ENCODE assay signal across 33 cellular contexts in genomic region chr2:203404996-203405395, GRCh38.
DNase-seq lines count a peak whose midpoint lies in the region; ATAC-seq, FAIRE-seq and TF ChIP-seq lines count a peak whose summit lies in the region.
"Had no signal": no experiment of that assay in that cellular context is flagged by ENCODE, and none has a peak within 500 bp of the region (broad histone marks: within the 10 kb centered on the region; RNA-seq: fewer than 3 reads in every experiment).

No MANE protein-coding gene starts in this region.

- no peak overlapping the region for H3K23ac ChIP-seq in IMR-90 (ENCODE audit: low read depth, low read length)

- H2BK20ac ChIP-seq in IMR-90 (ENCODE audit: low read depth, low read length): no peak overlapping the region

- H3K27me3 ChIP-seq in AG04450 (ENCODE audit: control insufficient read depth, insufficient read depth, low read length) (no peaks in the 10 kb centered on the region), IMR-90 (ENCODE audit: control insufficient read depth, insufficient read depth, low read length) (no peaks in the 10 kb centered on the region)
- H3K27me3 ChIP-seq: BLaER1 treated with 17β-estradiol and CSF1 and Interleukin-3, amounts not matched to agents 10 nM and 100 nM; sigmoid colon; stomach had no signal

- dilution Hi-C loops in IMR-90 (cut with HindIII; ENCODE audit: low sequenced_read_pairs, unreplicated experiment): no loop called here

- H3K9me3 ChIP-seq in AG04450 (ENCODE audit: control insufficient read depth, insufficient read depth, low read length) (no peaks in the 10 kb centered on the region), IMR-90 (ENCODE audit: control insufficient read depth, insufficient read depth, low read length) (no peaks in the 10 kb centered on the region)
- H3K9me3 ChIP-seq: BLaER1 treated with 17β-estradiol and CSF1 and Interleukin-3, amounts not matched to agents 10 nM and 100 nM; Caco-2; sigmoid colon; stomach had no signal

- H4K91ac ChIP-seq in IMR-90 (ENCODE audit: insufficient read depth, low read depth, low read length): no peak overlapping the region

- no peak overlapping the region for H3K18ac ChIP-seq in IMR-90 (ENCODE audit: low read depth, low read length)

- DNase-seq in AG04450 (ENCODE audit: low read depth, low spot score): peak; percentile 11
- DNase-seq in IMR-90: peak; percentile 73
- no peak for DNase-seq in omental fat pad (ENCODE audit: low spot score)
- DNase-seq in SKM-1 (lab: John Stamatoyannopoulos, UW; ENCODE audit: unreplicated experiment): no peak
- DNase-seq in T1000 (lab: John Stamatoyannopoulos, UW): no peak
- DNase-seq in germinal center (ENCODE audit: low spot score): no peak
- DNase-seq in naive thymus-derived CD8-positive, alpha-beta T cell: no peak
- DNase-seq: activated CD4-positive, alpha-beta T cell treated with anti-CD3 and anti-CD28 coated beads for 48 hours; activated naive CD4-positive, alpha-beta T cell treated with Interleukin-2 at 50 U/mL for 16 hours; activated T-cell treated with anti-CD3 and anti-CD28 coated beads, Interleukin-2, amount 50 U/mL, for 4 hours; amniotic stem cell; Caco-2; central memory CD4-positive, alpha-beta T cell; dermis blood vessel endothelial cell; DMS79; foreskin melanocyte; H7; hypothalamus; left ventricle myocardium superior; NCI-H1048; NCI-H1930; NCI-H2227 treated with DMSO at 0.1 percent for 48 hours; sigmoid colon; stimulated activated CD8-positive, alpha-beta memory T cell treated with anti-CD3 and anti-CD28 coated beads, Interleukin-4, amount 100 ng/mL, for 48 hours; stomach; trophoblast cell had no signal

- TF ChIP-seq RAD21 in IMR-90 (IDR thresholded peaks at IDR 0.05; ENCODE audit: low read length): no peak

- POLR2A ChIA-PET in AG04450 (lab: Yijun Ruan, JAX): no interaction called here
- POLR2A ChIA-PET in IMR-90 (lab: Charles Lee; ENCODE audit: unreplicated experiment): interaction anchor here (0.5 kb wide), 1 partner anchor 441 kb away, joined by 3 read pairs; no protein-coding TSS in a partner anchor
- POLR2A ChIA-PET in naive thymus-derived CD8-positive, alpha-beta T cell (lab: Charles Lee): no interaction called here

- H3K56ac ChIP-seq in IMR-90 (ENCODE audit: extremely low read depth, insufficient read depth, low read length): no peak overlapping the region

- TF ChIP-seq POLR2A in IMR-90 (IDR thresholded peaks at IDR 0.05; ENCODE audit: low read depth, low read length): no peak

- H3K9me3 Mint-ChIP-seq in naive thymus-derived CD8-positive, alpha-beta T cell: no peaks in the 10 kb centered on the region
- H3K9me3 Mint-ChIP-seq: activated T-cell treated with anti-CD3 and anti-CD28 coated beads, Interleukin-2, amount 50 U/mL, for 4 hours; nephron; T-helper 1 cell treated with Interleukin-12 subunit alpha and Interleukin-12 subunit beta and Interleukin-4 antibody, amounts not matched to agents 30 μg/mL and 1 μg/mL, for 36 hours had no signal

- H3K4me3 ChIP-seq in AG04450 (ENCODE audit: low read depth, low read length) (no peak overlapping the region), IMR-90 (ENCODE audit: insufficient read depth, low read depth, low read length) (no peak overlapping the region)
- H3K4me3 ChIP-seq: BLaER1 treated with 17β-estradiol and CSF1 and Interleukin-3, amounts not matched to agents 10 nM and 100 nM; sigmoid colon; stomach had no signal

- no peak overlapping the region for H3K4me3 Mint-ChIP-seq in naive thymus-derived CD8-positive, alpha-beta T cell
- H3K4me3 Mint-ChIP-seq: activated T-cell treated with anti-CD3 and anti-CD28 coated beads, Interleukin-2, amount 50 U/mL, for 4 hours; nephron; T-helper 1 cell treated with Interleukin-12 subunit alpha and Interleukin-12 subunit beta and Interleukin-4 antibody, amounts not matched to agents 30 μg/mL and 1 μg/mL, for 36 hours had no signal

- no peak overlapping the region for H2BK5ac ChIP-seq in IMR-90 (ENCODE audit: low read depth, low read length, poor library complexity, severe bottlenecking)

- H3K4ac ChIP-seq in IMR-90 (ENCODE audit: low read depth, low read length): no peak overlapping the region

- in situ Hi-C loops in IMR-90 (cut with MboI; ENCODE audit: low sequenced_read_pairs): no loop called here

- H3K27ac Mint-ChIP-seq in naive thymus-derived CD8-positive, alpha-beta T cell: peak overlapping the region in 1 of 10 donors; percentile 11
- H3K27ac Mint-ChIP-seq: nephron; T-helper 1 cell treated with Interleukin-12 subunit alpha and Interleukin-12 subunit beta and Interleukin-4 antibody, amounts not matched to agents 30 μg/mL and 1 μg/mL, for 36 hours had no signal

- H2BK120ac ChIP-seq in IMR-90 (ENCODE audit: low read depth, low read length): no peak overlapping the region

- no peak overlapping the region for H2AK5ac ChIP-seq in IMR-90 (ENCODE audit: low read depth, low read length)

- ATAC-seq in IMR-90 (ENCODE audit: low read depth) (peak; percentile 55), omental fat pad (ENCODE audit: low FRiP score) (peak; percentile 65)
- no peak for ATAC-seq in naive thymus-derived CD8-positive, alpha-beta T cell
- ATAC-seq: activated T-cell treated with anti-CD3 and anti-CD28 coated beads, Interleukin-2, amount 50 U/mL, for 4 hours; HepG2; left ventricle myocardium superior had no signal

- H3K27ac ChIP-seq in AG04450 (ENCODE audit: low read depth, low read length): no peak overlapping the region
- no peak overlapping the region for H3K27ac ChIP-seq in IMR-90 (ENCODE audit: insufficient read depth, low read length)
- H3K27ac ChIP-seq: BLaER1 treated with 17β-estradiol and CSF1 and Interleukin-3, amounts not matched to agents 10 nM and 100 nM; HL-60; sigmoid colon; stomach had no signal

- H3K4me1 ChIP-seq in IMR-90 (ENCODE audit: control insufficient read depth, insufficient read depth, low read length): peaks cover 18% of the 10 kb centered on the region
- H3K4me1 ChIP-seq: BLaER1 treated with 17β-estradiol and CSF1 and Interleukin-3, amounts not matched to agents 10 nM and 100 nM; Caco-2; sigmoid colon had no signal

- no peak overlapping the region for H2AFZ ChIP-seq in IMR-90 (replicated peaks; ENCODE audit: low read length, poor library complexity)

- H2AK9ac ChIP-seq in IMR-90 (replicated peaks; ENCODE audit: low read depth, low read length, poor library complexity): no peak overlapping the region

- CTCF ChIA-PET in AG04450 (lab: Charles Lee) (interaction anchor here (0.6 kb wide), 1 partner anchor 261 kb away, joined by 3 read pairs; no protein-coding TSS in a partner anchor), IMR-90 (lab: Yijun Ruan, JAX) (no interaction called here)

- H3K4me1 Mint-ChIP-seq in naive thymus-derived CD8-positive, alpha-beta T cell: no peaks in the 10 kb centered on the region
- H3K4me1 Mint-ChIP-seq: nephron had no signal

- H3K9ac ChIP-seq in IMR-90 (ENCODE audit: low read depth, low read length): no peak overlapping the region
- H3K9ac ChIP-seq: BLaER1 treated with 17β-estradiol and CSF1 and Interleukin-3, amounts not matched to agents 10 nM and 100 nM had no signal

- BruUV-seq in IMR-90 (replicated peaks; lab: Mats Ljungman, UMichigan): no TSS peak

- peak; percentile 29 for FAIRE-seq in endometrium (lab: Jason Lieb, UNC)
- FAIRE-seq: GM12892, HepG2 had no signal

- no peak overlapping the region for H3K14ac ChIP-seq in IMR-90 (replicated peaks; ENCODE audit: low read depth, low read length)

- H4K20me1 ChIP-seq in IMR-90 (ENCODE audit: insufficient read depth, low read length): no peaks in the 10 kb centered on the region
- H4K20me1 ChIP-seq: BLaER1 treated with 17β-estradiol and CSF1 and Interleukin-3, amounts not matched to agents 10 nM and 100 nM had no signal

- H3K36me3 ChIP-seq in IMR-90 (ENCODE audit: control insufficient read depth, insufficient read depth, low read length): peaks cover 4% of the 10 kb centered on the region

- peaks cover 8 to 31% of the 10 kb centered on the region in 2 experiments; a peak in 3 of 4 replicates for H3K79me1 ChIP-seq in IMR-90 (ENCODE audit: low read depth in 1 of 2, low read length in 2 of 2)

- no peak overlapping the region for H2BK15ac ChIP-seq in IMR-90 (ENCODE audit: low read depth, low read length)

- H3K9me1 ChIP-seq in IMR-90 (ENCODE audit: insufficient read depth, low read length): peaks cover 7% of the 10 kb centered on the region; the same call in 1 of the 2 replicates

- no peaks in the 10 kb centered on the region for H3K27me3 Mint-ChIP-seq in naive thymus-derived CD8-positive, alpha-beta T cell

- H4K5ac ChIP-seq in IMR-90 (ENCODE audit: low read depth, low read length): no peak overlapping the region

- intact Hi-C loops in IMR-90 (cut with micrococcal nuclease): loop anchor here (5.0 kb wide), 1 partner anchor 53 kb away; no protein-coding TSS in a partner anchor

- no peak for TF ChIP-seq CTCF in AG04450 (IDR thresholded peaks at IDR 0.05; ENCODE audit: low read depth, low read length)
- no peak for TF ChIP-seq CTCF in IMR-90 (conservative IDR thresholded peaks at IDR 0.05; ENCODE audit: low read depth, low read length)
- TF ChIP-seq CTCF in omental fat pad (IDR thresholded peaks at IDR 0.05): no peak

- no peak overlapping the region for H4K8ac ChIP-seq in IMR-90 (ENCODE audit: low read depth in 2 of 2, low read length in 2 of 2)

- peaks cover 11 to 75% (median 42%) of the 10 kb centered on the region in 3 donors for H3K36me3 Mint-ChIP-seq in naive thymus-derived CD8-positive, alpha-beta T cell

- no peak overlapping the region for H3K4me2 ChIP-seq in IMR-90 (ENCODE audit: low read depth, low read length)
- H3K4me2 ChIP-seq: BLaER1 treated with 17β-estradiol and CSF1 and Interleukin-3, amounts not matched to agents 10 nM and 100 nM had no signal

TF ChIP-seq in IMR-90, 13 proteins besides CTCF, POLR2A, EP300 and RAD21:
- no peak for TF ChIP-seq MAFK (IDR thresholded peaks at IDR 0.05; ENCODE audit: low read depth, low read length)
TF ChIP-seq in IMR-90: peak in this region for 0.

Comparison
In these comparisons a context has a peak if more than half of its experiments do, and no peak if none do; other contexts are left out.
1. DNase-seq: peak in AG04450 (single experiment) and IMR-90 (single experiment); none in omental fat pad (single experiment), SKM-1 (single experiment), T1000 (single experiment), germinal center (single experiment) and naive thymus-derived CD8-positive, alpha-beta T cell (0 of 10).
2. ATAC-seq: peak in IMR-90 (single experiment) and omental fat pad (single experiment); none in naive thymus-derived CD8-positive, alpha-beta T cell (0 of 2).